ENCODE assay signal across 7 cellular contexts in the genomic region with DNA sequence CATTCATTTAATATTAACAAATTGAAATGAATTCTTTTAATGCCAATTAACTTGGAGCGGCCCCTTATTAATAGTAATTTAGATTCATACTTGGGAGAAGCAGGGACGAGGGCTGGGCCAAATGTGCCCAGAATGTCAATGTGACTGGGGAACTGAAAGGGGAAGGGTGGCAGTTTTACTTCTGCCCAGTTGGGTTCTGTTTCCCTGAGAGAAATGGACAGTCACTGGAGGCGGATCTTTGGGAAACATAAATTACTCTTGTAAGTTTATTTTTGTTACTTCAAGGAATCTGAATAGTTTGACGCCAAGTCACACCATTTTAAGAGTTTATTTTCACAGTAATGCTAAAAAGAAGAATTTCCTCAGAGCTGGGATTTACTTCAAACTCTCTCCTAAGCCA.
A peak's percentile ranks its signal among the peaks of the same experiment; 100 is the strongest.
DNase-seq lines count a peak whose midpoint lies in the region; TF ChIP-seq lines count a peak whose summit lies in the region.
"Not testable (repeated sequence)": the region's sequence is repeated elsewhere in the genome, so short reads cannot be mapped to it uniquely, and the experiment has no call there.

No MANE protein-coding gene starts in this region.

- peak; percentile 45 for DNase-seq in EH (ENCODE audit: low read depth)
- peak; percentile 1 for DNase-seq in M059J (ENCODE audit: low read depth)
- DNase-seq in astrocyte of the spinal cord (ENCODE audit: low read depth, low spot score) = peak; percentile 24
- DNase-seq in fibroblast of lung (ENCODE audit: low read depth in 2 of 2) = peak; percentile 27 to 36
- peak; percentile 21 for DNase-seq in iris pigment epithelial cell (ENCODE audit: low read depth)
- DNase-seq in putamen (ENCODE audit: low spot score) = peak; percentile 4
- DNase-seq in tibial artery = not testable (repeated sequence)

- intact Hi-C loops in tibial artery (cut with DNase I; ENCODE audit: low total_unique reads) = not testable (repeated sequence)

- not testable (repeated sequence) for H2AFZ ChIP-seq in fibroblast of lung (ENCODE audit: low read length)

- H3K9ac ChIP-seq in fibroblast of lung (ENCODE audit: insufficient read depth, low read length) = not testable (repeated sequence)

- not testable (repeated sequence) for H3K9me3 ChIP-seq in fibroblast of lung (ENCODE audit: control insufficient read depth, insufficient read depth, low read depth, low read length); tibial artery

- H4K20me1 ChIP-seq in fibroblast of lung (ENCODE audit: control insufficient read depth, extremely low read depth, insufficient read depth, low read length) = not testable (repeated sequence)

- not testable (repeated sequence) for H3K4me1 ChIP-seq in fibroblast of lung (ENCODE audit: control insufficient read depth, extremely low read depth, insufficient read depth, low read length); tibial artery

- not testable (repeated sequence) for H3K36me3 ChIP-seq in fibroblast of lung (ENCODE audit: control insufficient read depth, insufficient read depth, low read length); tibial artery

- not testable (repeated sequence) for H3K4me2 ChIP-seq in fibroblast of lung (ENCODE audit: extremely low read depth, insufficient read depth, low read length)

- H3K79me2 ChIP-seq in fibroblast of lung (ENCODE audit: control insufficient read depth, insufficient read depth, low read length) = not testable (repeated sequence)

- H3K27me3 ChIP-seq in fibroblast of lung (ENCODE audit: control insufficient read depth, insufficient read depth, low read length); tibial artery: not testable (repeated sequence)

- not testable (repeated sequence) for H3K4me3 ChIP-seq in astrocyte of the spinal cord (ENCODE audit: low read depth, low read length); fibroblast of lung (replicated peaks in 1 of 4; ENCODE audit: control extremely low read depth in 1 of 4, insufficient read depth in 1 of 4, low read depth in 3 of 4, low read length in 4 of 4); tibial artery

- not testable (repeated sequence) for TF ChIP-seq CTCF in astrocyte of the spinal cord (IDR thresholded peaks at IDR 0.05; ENCODE audit: low read depth, low read length); fibroblast of lung (conservative IDR thresholded peaks at IDR 0.05 in 1 of 2, IDR thresholded peaks at IDR 0.05 in 1 of 2; ENCODE audit: low read depth in 1 of 2, low read length in 2 of 2); tibial artery (IDR thresholded peaks at IDR 0.05)

- in situ Hi-C loops in astrocyte of the spinal cord (cut with HindIII; ENCODE audit: low sequenced_read_pairs) = not testable (repeated sequence)

- not testable (repeated sequence) for H3K27ac ChIP-seq in fibroblast of lung (ENCODE audit: insufficient read depth, low read length)
- peak overlapping the region; percentile 71 to 73 for H3K27ac ChIP-seq in tibial artery
